1 cellular context compared by ENCODE assay signal in the genomic region with DNA sequence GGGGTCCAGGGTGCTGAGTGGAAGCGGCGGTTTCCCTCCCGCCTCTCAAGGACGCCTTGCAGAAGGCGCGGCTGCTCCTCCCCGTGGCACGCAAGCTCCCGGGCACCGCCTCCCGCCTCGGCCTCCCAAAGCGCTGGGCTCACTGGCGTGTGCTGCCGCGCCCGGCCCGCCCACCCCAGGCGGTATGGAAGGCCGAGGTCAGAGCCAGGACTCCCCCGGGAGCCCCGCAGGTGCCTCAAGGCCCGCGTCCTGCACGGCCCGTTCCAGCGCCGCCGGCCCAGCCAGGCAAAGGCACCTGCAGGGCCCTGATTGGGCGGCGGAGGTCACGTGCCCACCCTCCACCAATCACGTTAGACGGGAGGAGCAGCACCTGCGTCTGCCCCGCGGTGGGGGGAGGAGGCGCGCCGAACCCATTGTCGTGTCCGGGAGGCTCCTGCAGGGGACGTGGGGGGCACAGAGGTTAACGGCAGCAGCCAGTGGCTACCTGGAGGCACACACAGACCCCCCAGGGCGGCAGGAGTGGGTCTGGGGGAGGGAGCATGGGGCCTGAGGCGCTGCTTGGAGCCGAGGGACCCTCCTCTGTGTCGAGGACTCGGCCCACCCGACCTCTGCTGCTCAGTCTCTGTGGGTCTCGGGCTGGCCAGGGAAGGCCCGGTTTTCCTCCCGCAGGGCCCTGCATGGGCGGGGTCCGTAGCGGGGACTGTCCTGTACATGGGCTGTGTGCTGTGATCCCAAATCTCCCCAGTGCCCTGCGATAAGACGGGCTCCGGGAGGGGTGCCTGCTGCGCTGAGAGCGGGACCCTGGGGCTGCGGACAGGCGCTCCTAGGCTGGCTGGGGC.
TF ChIP-seq lines count a peak whose summit lies in the region.

No MANE protein-coding gene starts in this region.

TF ChIP-seq in HepG2, 621 proteins besides CTCF, POLR2A, EP300 and RAD21 (continued from another document and continues in another):
- TF ChIP-seq ZNF609 (CRISPR knock-in tag; IDR thresholded peaks at IDR 0.05; ENCODE audit: borderline replicate concordance), result 0 out of 2 replicates have a peak, but pooled peaks have one; percentile 38
- no peak for TF ChIP-seq ZNF572 (CRISPR knock-in tag; IDR thresholded peaks at IDR 0.05)
- peak; percentile 47 for TF ChIP-seq XRCC5 (optimal IDR thresholded peaks at IDR 0.05; ENCODE audit: low read length)
- TF ChIP-seq HNRNPLL (IDR thresholded peaks at IDR 0.05; ENCODE audit: low read depth, low read length, poor library complexity, severe bottlenecking), result peak; percentile 86
- TF ChIP-seq MED13 (CRISPR knock-in tag; IDR thresholded peaks at IDR 0.05), result peak; percentile 70
- TF ChIP-seq SIN3A (IDR thresholded peaks at IDR 0.05; ENCODE audit: borderline replicate concordance, low read depth, low read length), result no peak; the same call in 1 of the 2 replicates
- 0 out of 2 replicates have a peak, but pooled peaks have one; percentile 49 for TF ChIP-seq HMG20B (CRISPR knock-in tag; conservative IDR thresholded peaks at IDR 0.05)
- TF ChIP-seq ZNF746 (CRISPR knock-in tag; IDR thresholded peaks at IDR 0.05), result no peak
- TF ChIP-seq RFX5 (IDR thresholded peaks at IDR 0.05; ENCODE audit: low read depth, low read length), result no peak
- TF ChIP-seq ZNF547 (CRISPR knock-in tag; IDR thresholded peaks at IDR 0.05), result peak; percentile 73
- peak; percentile 87; the same call in 1 of the 2 replicates for TF ChIP-seq CAMTA2 (CRISPR knock-in tag; IDR thresholded peaks at IDR 0.05; ENCODE audit: borderline replicate concordance)
- TF ChIP-seq SKI (IDR thresholded peaks at IDR 0.05; ENCODE audit: partially characterized antibody), result peak; percentile 55
- TF ChIP-seq FOXA1 (IDR thresholded peaks at IDR 0.05), result no peak
- no peak for TF ChIP-seq FOXA1 (CRISPR knock-in tag; IDR thresholded peaks at IDR 0.05)
- TF ChIP-seq ARNT (IDR thresholded peaks at IDR 0.05), result no peak
- peak; percentile 83 for TF ChIP-seq MYC (CRISPR knock-in tag; IDR thresholded peaks at IDR 0.05; ENCODE audit: borderline replicate concordance)
- no peak for TF ChIP-seq ATF1 (CRISPR knock-in tag; IDR thresholded peaks at IDR 0.05)
- no peak for TF ChIP-seq ZNF672 (CRISPR knock-in tag; IDR thresholded peaks at IDR 0.05)
- no peak for TF ChIP-seq CENPX (CRISPR knock-in tag; IDR thresholded peaks at IDR 0.05)
- TF ChIP-seq TBL1XR1 (IDR thresholded peaks at IDR 0.05; ENCODE audit: borderline replicate concordance, low read length, partially characterized antibody), result no peak
- TF ChIP-seq, protein P1, sequence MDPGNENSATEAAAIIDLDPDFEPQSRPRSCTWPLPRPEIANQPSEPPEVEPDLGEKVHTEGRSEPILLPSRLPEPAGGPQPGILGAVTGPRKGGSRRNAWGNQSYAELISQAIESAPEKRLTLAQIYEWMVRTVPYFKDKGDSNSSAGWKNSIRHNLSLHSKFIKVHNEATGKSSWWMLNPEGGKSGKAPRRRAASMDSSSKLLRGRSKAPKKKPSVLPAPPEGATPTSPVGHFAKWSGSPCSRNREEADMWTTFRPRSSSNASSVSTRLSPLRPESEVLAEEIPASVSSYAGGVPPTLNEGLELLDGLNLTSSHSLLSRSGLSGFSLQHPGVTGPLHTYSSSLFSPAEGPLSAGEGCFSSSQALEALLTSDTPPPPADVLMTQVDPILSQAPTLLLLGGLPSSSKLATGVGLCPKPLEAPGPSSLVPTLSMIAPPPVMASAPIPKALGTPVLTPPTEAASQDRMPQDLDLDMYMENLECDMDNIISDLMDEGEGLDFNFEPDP (CRISPR knock-in tag; conservative IDR thresholded peaks at IDR 0.05), result no peak
- no peak for TF ChIP-seq KLF13 (CRISPR knock-in tag; IDR thresholded peaks at IDR 0.05)
- TF ChIP-seq CREB3 (CRISPR knock-in tag; IDR thresholded peaks at IDR 0.05), result 0 out of 2 replicates have a peak, but pooled peaks have one; percentile 64
- TF ChIP-seq SIX4 (CRISPR knock-in tag; IDR thresholded peaks at IDR 0.05), result no peak
- no peak for TF ChIP-seq SMAD3 (CRISPR knock-in tag; IDR thresholded peaks at IDR 0.05)
- TF ChIP-seq, protein P2, sequence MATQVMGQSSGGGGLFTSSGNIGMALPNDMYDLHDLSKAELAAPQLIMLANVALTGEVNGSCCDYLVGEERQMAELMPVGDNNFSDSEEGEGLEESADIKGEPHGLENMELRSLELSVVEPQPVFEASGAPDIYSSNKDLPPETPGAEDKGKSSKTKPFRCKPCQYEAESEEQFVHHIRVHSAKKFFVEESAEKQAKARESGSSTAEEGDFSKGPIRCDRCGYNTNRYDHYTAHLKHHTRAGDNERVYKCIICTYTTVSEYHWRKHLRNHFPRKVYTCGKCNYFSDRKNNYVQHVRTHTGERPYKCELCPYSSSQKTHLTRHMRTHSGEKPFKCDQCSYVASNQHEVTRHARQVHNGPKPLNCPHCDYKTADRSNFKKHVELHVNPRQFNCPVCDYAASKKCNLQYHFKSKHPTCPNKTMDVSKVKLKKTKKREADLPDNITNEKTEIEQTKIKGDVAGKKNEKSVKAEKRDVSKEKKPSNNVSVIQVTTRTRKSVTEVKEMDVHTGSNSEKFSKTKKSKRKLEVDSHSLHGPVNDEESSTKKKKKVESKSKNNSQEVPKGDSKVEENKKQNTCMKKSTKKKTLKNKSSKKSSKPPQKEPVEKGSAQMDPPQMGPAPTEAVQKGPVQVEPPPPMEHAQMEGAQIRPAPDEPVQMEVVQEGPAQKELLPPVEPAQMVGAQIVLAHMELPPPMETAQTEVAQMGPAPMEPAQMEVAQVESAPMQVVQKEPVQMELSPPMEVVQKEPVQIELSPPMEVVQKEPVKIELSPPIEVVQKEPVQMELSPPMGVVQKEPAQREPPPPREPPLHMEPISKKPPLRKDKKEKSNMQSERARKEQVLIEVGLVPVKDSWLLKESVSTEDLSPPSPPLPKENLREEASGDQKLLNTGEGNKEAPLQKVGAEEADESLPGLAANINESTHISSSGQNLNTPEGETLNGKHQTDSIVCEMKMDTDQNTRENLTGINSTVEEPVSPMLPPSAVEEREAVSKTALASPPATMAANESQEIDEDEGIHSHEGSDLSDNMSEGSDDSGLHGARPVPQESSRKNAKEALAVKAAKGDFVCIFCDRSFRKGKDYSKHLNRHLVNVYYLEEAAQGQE (IDR thresholded peaks at IDR 0.05; ENCODE audit: borderline replicate concordance in 1 of 2, low read depth in 1 of 2, low read length in 2 of 2), result no peak
- TF ChIP-seq ATF7-NPFF (CRISPR knock-in tag; IDR thresholded peaks at IDR 0.05; ENCODE audit: low read depth), result no peak; the same call in 1 of the 2 replicates
- peak; percentile 20; the same call in 1 of the 2 replicates for TF ChIP-seq ZNF430 (CRISPR knock-in tag; IDR thresholded peaks at IDR 0.05)
- TF ChIP-seq, protein P3, sequence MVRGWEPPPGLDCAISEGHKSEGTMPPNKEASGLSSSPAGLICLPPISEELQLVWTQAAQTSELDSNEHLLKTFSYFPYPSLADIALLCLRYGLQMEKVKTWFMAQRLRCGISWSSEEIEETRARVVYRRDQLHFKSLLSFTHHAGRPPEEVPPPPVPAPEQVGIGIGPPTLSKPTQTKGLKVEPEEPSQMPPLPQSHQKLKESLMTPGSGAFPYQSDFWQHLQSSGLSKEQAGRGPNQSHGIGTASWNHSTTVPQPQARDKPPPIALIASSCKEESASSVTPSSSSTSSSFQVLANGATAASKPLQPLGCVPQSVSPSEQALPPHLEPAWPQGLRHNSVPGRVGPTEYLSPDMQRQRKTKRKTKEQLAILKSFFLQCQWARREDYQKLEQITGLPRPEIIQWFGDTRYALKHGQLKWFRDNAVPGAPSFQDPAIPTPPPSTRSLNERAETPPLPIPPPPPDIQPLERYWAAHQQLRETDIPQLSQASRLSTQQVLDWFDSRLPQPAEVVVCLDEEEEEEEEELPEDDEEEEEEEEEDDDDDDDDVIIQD (CRISPR knock-in tag; IDR thresholded peaks at IDR 0.05; ENCODE audit: low read depth), result no peak
- no peak for TF ChIP-seq ZNF570 (CRISPR knock-in tag; IDR thresholded peaks at IDR 0.05; ENCODE audit: borderline replicate concordance)
- TF ChIP-seq, protein P4, sequence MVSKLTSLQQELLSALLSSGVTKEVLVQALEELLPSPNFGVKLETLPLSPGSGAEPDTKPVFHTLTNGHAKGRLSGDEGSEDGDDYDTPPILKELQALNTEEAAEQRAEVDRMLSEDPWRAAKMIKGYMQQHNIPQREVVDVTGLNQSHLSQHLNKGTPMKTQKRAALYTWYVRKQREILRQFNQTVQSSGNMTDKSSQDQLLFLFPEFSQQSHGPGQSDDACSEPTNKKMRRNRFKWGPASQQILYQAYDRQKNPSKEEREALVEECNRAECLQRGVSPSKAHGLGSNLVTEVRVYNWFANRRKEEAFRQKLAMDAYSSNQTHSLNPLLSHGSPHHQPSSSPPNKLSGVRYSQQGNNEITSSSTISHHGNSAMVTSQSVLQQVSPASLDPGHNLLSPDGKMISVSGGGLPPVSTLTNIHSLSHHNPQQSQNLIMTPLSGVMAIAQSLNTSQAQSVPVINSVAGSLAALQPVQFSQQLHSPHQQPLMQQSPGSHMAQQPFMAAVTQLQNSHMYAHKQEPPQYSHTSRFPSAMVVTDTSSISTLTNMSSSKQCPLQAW (CRISPR knock-in tag; IDR thresholded peaks at IDR 0.05), result no peak; the same call in 1 of the 2 replicates
- no peak for TF ChIP-seq SIX1 (CRISPR knock-in tag; IDR thresholded peaks at IDR 0.05; ENCODE audit: borderline replicate concordance)
- no peak for TF ChIP-seq NFE2 (CRISPR knock-in tag; IDR thresholded peaks at IDR 0.05)
- TF ChIP-seq DPF2 (CRISPR knock-in tag; IDR thresholded peaks at IDR 0.05; ENCODE audit: borderline replicate concordance, low read depth), result no peak
- TF ChIP-seq SUZ12 (IDR thresholded peaks at IDR 0.05; ENCODE audit: low read depth, low read length), result no peak
- TF ChIP-seq GFI1 (CRISPR knock-in tag; IDR thresholded peaks at IDR 0.05; ENCODE audit: borderline replicate concordance), result no peak
- TF ChIP-seq, protein P5, sequence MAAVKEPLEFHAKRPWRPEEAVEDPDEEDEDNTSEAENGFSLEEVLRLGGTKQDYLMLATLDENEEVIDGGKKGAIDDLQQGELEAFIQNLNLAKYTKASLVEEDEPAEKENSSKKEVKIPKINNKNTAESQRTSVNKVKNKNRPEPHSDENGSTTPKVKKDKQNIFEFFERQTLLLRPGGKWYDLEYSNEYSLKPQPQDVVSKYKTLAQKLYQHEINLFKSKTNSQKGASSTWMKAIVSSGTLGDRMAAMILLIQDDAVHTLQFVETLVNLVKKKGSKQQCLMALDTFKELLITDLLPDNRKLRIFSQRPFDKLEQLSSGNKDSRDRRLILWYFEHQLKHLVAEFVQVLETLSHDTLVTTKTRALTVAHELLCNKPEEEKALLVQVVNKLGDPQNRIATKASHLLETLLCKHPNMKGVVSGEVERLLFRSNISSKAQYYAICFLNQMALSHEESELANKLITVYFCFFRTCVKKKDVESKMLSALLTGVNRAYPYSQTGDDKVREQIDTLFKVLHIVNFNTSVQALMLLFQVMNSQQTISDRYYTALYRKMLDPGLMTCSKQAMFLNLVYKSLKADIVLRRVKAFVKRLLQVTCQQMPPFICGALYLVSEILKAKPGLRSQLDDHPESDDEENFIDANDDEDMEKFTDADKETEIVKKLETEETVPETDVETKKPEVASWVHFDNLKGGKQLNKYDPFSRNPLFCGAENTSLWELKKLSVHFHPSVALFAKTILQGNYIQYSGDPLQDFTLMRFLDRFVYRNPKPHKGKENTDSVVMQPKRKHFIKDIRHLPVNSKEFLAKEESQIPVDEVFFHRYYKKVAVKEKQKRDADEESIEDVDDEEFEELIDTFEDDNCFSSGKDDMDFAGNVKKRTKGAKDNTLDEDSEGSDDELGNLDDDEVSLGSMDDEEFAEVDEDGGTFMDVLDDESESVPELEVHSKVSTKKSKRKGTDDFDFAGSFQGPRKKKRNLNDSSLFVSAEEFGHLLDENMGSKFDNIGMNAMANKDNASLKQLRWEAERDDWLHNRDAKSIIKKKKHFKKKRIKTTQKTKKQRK (IDR thresholded peaks at IDR 0.05; ENCODE audit: low read length), result no peak
- TF ChIP-seq HNF4A (CRISPR knock-in tag; IDR thresholded peaks at IDR 0.05), result no peak
- no peak for TF ChIP-seq NR1H2 (CRISPR knock-in tag; IDR thresholded peaks at IDR 0.05; ENCODE audit: borderline replicate concordance, low read depth)
- 0 out of 2 replicates have a peak, but pooled peaks have one; percentile 14 for TF ChIP-seq TBP (CRISPR knock-in tag; IDR thresholded peaks at IDR 0.05)
